21 cellular contexts compared by ENCODE assay signal in genomic region chr6:2560140-2560818, GRCh38.
"Had no signal": no experiment of that assay in that cellular context is flagged by ENCODE, and none has a peak within 500 bp of the region (broad histone marks: within the 10 kb centered on the region; RNA-seq: fewer than 3 reads in every experiment).

No MANE protein-coding gene starts in this region.

- ATAC-seq: activated CD8-positive, alpha-beta T cell treated with anti-CD3 and anti-CD28 coated beads for 36 hours; activated T-cell treated with anti-CD3 and anti-CD28 coated beads, Interleukin-2, amount 50 U/mL, for 4 hours; activated T-helper 17 cell treated with anti-CD3 and anti-CD28 coated beads, Interleukin-2, amount 50 U/mL, for 72 hours; left lung; T-helper 17 cell had no signal

- H3K4me3 Mint-ChIP-seq: activated CD4-positive, alpha-beta T cell treated with anti-CD3 and anti-CD28 coated beads, Interleukin-2, amount 10 ng/mL, durations not matched to agents 7 days and 5 days; activated CD8-positive, alpha-beta T cell treated with anti-CD3 and anti-CD28 coated beads for 36 hours; activated T-cell treated with anti-CD3 and anti-CD28 coated beads, Interleukin-2, amount 50 U/mL, for 4 hours; activated T-helper 17 cell treated with anti-CD3 and anti-CD28 coated beads, Interleukin-2, amount 50 U/mL, for 72 hours; central memory CD8-positive, alpha-beta T cell; neural crest cell; T-helper 17 cell had no signal

- H3K27ac Mint-ChIP-seq: activated CD4-positive, alpha-beta T cell treated with anti-CD3 and anti-CD28 coated beads, Interleukin-2, amount 10 ng/mL, durations not matched to agents 7 days and 5 days; activated CD8-positive, alpha-beta T cell treated with anti-CD3 and anti-CD28 coated beads for 36 hours; activated T-helper 17 cell treated with anti-CD3 and anti-CD28 coated beads, Interleukin-2, amount 50 U/mL, for 72 hours; T-helper 17 cell had no signal

- H3K27me3 ChIP-seq: left lung, right atrium auricular region, uterus had no signal

- H3K27ac ChIP-seq: left lung, uterus had no signal

- H3K4me3 ChIP-seq: left lung, lung, right atrium auricular region, uterus had no signal

- H3K9me3 ChIP-seq: left lung, right atrium auricular region, uterus had no signal

- H3K4me1 ChIP-seq: uterus had no signal

- H3K9me3 Mint-ChIP-seq: activated CD4-positive, alpha-beta T cell treated with anti-CD3 and anti-CD28 coated beads, Interleukin-2, amount 10 ng/mL, durations not matched to agents 7 days and 5 days; activated CD8-positive, alpha-beta T cell treated with anti-CD3 and anti-CD28 coated beads for 36 hours; activated T-cell treated with anti-CD3 and anti-CD28 coated beads, Interleukin-2, amount 50 U/mL, for 4 hours; activated T-helper 17 cell treated with anti-CD3 and anti-CD28 coated beads, Interleukin-2, amount 50 U/mL, for 72 hours; central memory CD8-positive, alpha-beta T cell; neural crest cell had no signal

- DNase-seq: activated CD4-positive, alpha-beta T cell treated with anti-CD3 and anti-CD28 coated beads, Interleukin-2, amount 10 ng/mL, durations not matched to agents 7 days and 5 days; activated CD4-positive, CD25-positive, alpha-beta regulatory T cell treated with anti-CD3 and anti-CD28 coated beads, Interleukin-2, amount 50 U/mL, for 72 hours; activated CD8-positive, alpha-beta T cell treated with anti-CD3 and anti-CD28 coated beads for 36 hours; activated gamma-delta T cell treated with Interleukin-2 at 50 U/mL for 16 hours; activated naive CD4-positive, alpha-beta T cell treated with anti-CD3 and anti-CD28 coated beads, Interleukin-2, amount 50 U/mL, for 16 hours; activated T-cell treated with anti-CD3 and anti-CD28 coated beads, Interleukin-2, amount 50 U/mL, for 4 hours; amniotic stem cell; effector CD8-positive, alpha-beta T cell; glutamatergic neuron; left lung; stimulated activated CD4-positive, alpha-beta T cell treated with anti-CD3 and anti-CD28 coated beads, Interleukin-2, amount 100 ng/mL, for 48 hours; stimulated activated naive CD4-positive, alpha-beta T cell treated with Interleukin-2 at 50 U/mL for 16 hours; T-helper 17 cell; T1000; trophoblast cell; uterus had no signal

- H3K36me3 ChIP-seq: left lung, right atrium auricular region, uterus had no signal
